In genomic region chr2:160719116-160719515, GRCh38 we compare ENCODE assay signal across 15 cellular contexts.
DNase-seq lines count a peak whose midpoint lies in the region; ATAC-seq and TF ChIP-seq lines count a peak whose summit lies in the region.
"Had no signal": no experiment of that assay in that cellular context is flagged by ENCODE, and none has a peak within 500 bp of the region (broad histone marks: within the 10 kb centered on the region; RNA-seq: fewer than 3 reads in every experiment).

No MANE protein-coding gene starts in this region.

- H3K4me2 ChIP-seq in DND-41 (ENCODE audit: insufficient read depth, low read length) (no peak overlapping the region), mesenchymal stem cell (ENCODE audit: low read length, poor library complexity, severe bottlenecking) (no peak overlapping the region)

- H3K79me1 ChIP-seq in mesenchymal stem cell (replicated peaks; ENCODE audit: low read length, poor library complexity, severe bottlenecking), result no peaks in the 10 kb centered on the region

- intact Hi-C loops in spleen (cut with DNase I; ENCODE audit: low total_unique reads), result no loop called here

- no peaks in the 10 kb centered on the region for H3K36me3 ChIP-seq in DND-41 (ENCODE audit: insufficient read depth, low read length)
- H3K36me3 ChIP-seq in mesenchymal stem cell (ENCODE audit: control insufficient read depth in 1 of 2, insufficient read depth in 2 of 2, low read depth in 1 of 2, low read length in 2 of 2), result no peaks in the 10 kb centered on the region
- H3K36me3 ChIP-seq in spleen, result no peaks in the 10 kb centered on the region
- H3K36me3 ChIP-seq: neutrophil, right lobe of liver had no signal

- no peak overlapping the region for H3K18ac ChIP-seq in mesenchymal stem cell (ENCODE audit: low read depth in 1 of 2, low read length in 2 of 2)

- no peak overlapping the region for H2BK15ac ChIP-seq in mesenchymal stem cell (ENCODE audit: low read depth, poor library complexity, severe bottlenecking)

- H2AK5ac ChIP-seq in mesenchymal stem cell (ENCODE audit: low read length, severe bottlenecking), result no peak overlapping the region

- peak; percentile 62 for ATAC-seq in DND-41 (ENCODE audit: insufficient read depth, low read depth)
- ATAC-seq: right lobe of liver had no signal

- no peak overlapping the region for H2BK12ac ChIP-seq in mesenchymal stem cell (ENCODE audit: low read length in 2 of 2)

- H4K20me1 ChIP-seq in DND-41 (ENCODE audit: insufficient read depth, low read length), result no peaks in the 10 kb centered on the region

- no peak for TF ChIP-seq POLR2A in spleen (IDR thresholded peaks at IDR 0.05)

- no peak for TF ChIP-seq CTCF in DND-41 (IDR thresholded peaks at IDR 0.05; ENCODE audit: borderline replicate concordance, extremely low read depth, low read length, poor library complexity, severe bottlenecking)
- no peak for TF ChIP-seq CTCF in spleen (IDR thresholded peaks at IDR 0.05 in 8 of 11, conservative IDR thresholded peaks at IDR 0.05 in 3 of 11)

- H3K4me1 ChIP-seq in DND-41 (ENCODE audit: insufficient read depth, low read length), result no peaks in the 10 kb centered on the region
- H3K4me1 ChIP-seq in mesenchymal stem cell (ENCODE audit: control insufficient read depth, insufficient read depth, low read depth, low read length), result no peaks in the 10 kb centered on the region
- H3K4me1 ChIP-seq in spleen, result no peaks in the 10 kb centered on the region
- H3K4me1 ChIP-seq: right lobe of liver had no signal

- H3K79me2 ChIP-seq in DND-41 (ENCODE audit: insufficient read depth, low read length), result no peaks in the 10 kb centered on the region

- H3K9me3 ChIP-seq in DND-41 (ENCODE audit: insufficient read depth, low read length, severe bottlenecking) (no peaks in the 10 kb centered on the region), mesenchymal stem cell (ENCODE audit: control insufficient read depth, low read length) (no peaks in the 10 kb centered on the region), spleen (peaks cover 0 to 8% (median 2%) of the 10 kb centered on the region in 8 donors)
- H3K9me3 ChIP-seq: neutrophil, right lobe of liver had no signal

- no peak overlapping the region for H3K9ac ChIP-seq in DND-41 (ENCODE audit: low read depth, low read length)
- no peak overlapping the region for H3K9ac ChIP-seq in mesenchymal stem cell (ENCODE audit: low read length)

- DNase-seq in DND-41 (peak; percentile 11), astrocyte of the hippocampus (ENCODE audit: low read depth, low spot score) (peak; percentile 65), mesenchymal stem cell (peak; percentile 51), spleen (no peak), NCI-H1694 treated with DMSO at 0.1 percent for 48 hours (lab: John Stamatoyannopoulos, UW) (no peak), COR-L47 (lab: John Stamatoyannopoulos, UW) (no peak), NOMO-1 treated with DMSO at 0.1 percent for 48 hours (lab: John Stamatoyannopoulos, UW; ENCODE audit: unreplicated experiment) (no peak)
- DNase-seq in Jurkat, Clone E6-1 (ENCODE audit: low read depth, low spot score), result peak; percentile 26
- DNase-seq: activated CD4-positive, CD25-positive, alpha-beta regulatory T cell treated with anti-CD3 and anti-CD28 coated beads, Interleukin-2, amount 50 U/mL, for 72 hours; activated gamma-delta T cell; dermis blood vessel endothelial cell; erythroblast; right lobe of liver; Right ventricle myocardium superior had no signal

- H3K4ac ChIP-seq in mesenchymal stem cell (ENCODE audit: low read depth in 1 of 2, low read length in 2 of 2), result no peak overlapping the region

- H4K8ac ChIP-seq in mesenchymal stem cell (ENCODE audit: low read length), result peak overlapping the region; percentile 12

- WGBS in mesenchymal stem cell, result 0% methylated on average over 1 of the region's 3 CpGs
- WGBS in spleen, 5 donors, result 50 to 75% (median 66%) methylated on average over 3 of the region's 3 CpGs

- H4K91ac ChIP-seq in mesenchymal stem cell (ENCODE audit: low read length), result no peak overlapping the region

- H3K27me3 ChIP-seq in DND-41 (ENCODE audit: insufficient read depth, low read length, poor library complexity) (no peaks in the 10 kb centered on the region), mesenchymal stem cell (ENCODE audit: control insufficient read depth in 1 of 2, insufficient read depth in 1 of 2, low read length in 2 of 2) (no peaks in the 10 kb centered on the region), spleen (replicated peaks in 1 of 7) (no peaks in the 10 kb centered on the region)
- H3K27me3 ChIP-seq: neutrophil, right lobe of liver had no signal

- H2BK120ac ChIP-seq in mesenchymal stem cell (ENCODE audit: low read depth, low read length), result no peak overlapping the region

- no peak overlapping the region for H3K27ac ChIP-seq in DND-41 (ENCODE audit: low read length)
- no peak overlapping the region for H3K27ac ChIP-seq in mesenchymal stem cell (ENCODE audit: low read length, poor library complexity, severe bottlenecking)
- H3K27ac ChIP-seq in spleen, result no peak overlapping the region
- H3K27ac ChIP-seq: neutrophil, right lobe of liver had no signal

- H3K4me3 ChIP-seq in DND-41 (ENCODE audit: low read depth in 1 of 2, low read length in 2 of 2) (no peak overlapping the region), mesenchymal stem cell (ENCODE audit: insufficient read depth in 1 of 2, low read depth in 1 of 2, low read length in 2 of 2) (no peak overlapping the region), spleen (no peak overlapping the region)
- no peak overlapping the region for H3K4me3 ChIP-seq in Jurkat, Clone E6-1 (ENCODE audit: low read length)
- H3K4me3 ChIP-seq: right lobe of liver had no signal

- H2AFZ ChIP-seq in DND-41 (ENCODE audit: low read depth, low read length) (no peak overlapping the region), mesenchymal stem cell (ENCODE audit: low read depth, low read length) (peak overlapping the region; percentile 43)

- no peak overlapping the region for H2BK5ac ChIP-seq in mesenchymal stem cell (ENCODE audit: low read depth, low read length, poor library complexity, severe bottlenecking)

- no peak overlapping the region for H3K23ac ChIP-seq in mesenchymal stem cell (ENCODE audit: low read length in 2 of 2)

- no peak overlapping the region for H3K14ac ChIP-seq in mesenchymal stem cell (ENCODE audit: low read length in 2 of 2)

Comparison
In these comparisons a context has a peak if more than half of its experiments do, and no peak if none do; other contexts are left out.
1. DNase-seq: peak in DND-41 (single experiment), Jurkat, Clone E6-1 (single experiment), astrocyte of the hippocampus (single experiment) and mesenchymal stem cell (single experiment); none in spleen (single experiment), NCI-H1694 treated with DMSO at 0.1 percent for 48 hours (single experiment), COR-L47 (single experiment) and NOMO-1 treated with DMSO at 0.1 percent for 48 hours (single experiment).